8 cellular contexts compared by ENCODE assay signal in genomic region chr6:111057074-111057752, GRCh38. TPM values are rescaled to one million over a fixed set of nuclear protein-coding genes. Genes with fewer than 3 reads are reported as not detected.
A peak's percentile ranks its signal among the peaks of the same experiment; 100 is the strongest.
DNase-seq lines count a peak whose midpoint lies in the region; ATAC-seq and TF ChIP-seq lines count a peak whose summit lies in the region.

No MANE protein-coding gene starts in this region.

- no peak overlapping the region for H2AFZ ChIP-seq in Karpas-422 (ENCODE audit: low read length)

- H3K4me3 ChIP-seq in AG10803 (ENCODE audit: low read length) (no peak overlapping the region), Karpas-422 (ENCODE audit: low read length) (no peak overlapping the region), dorsolateral prefrontal cortex (no peak overlapping the region)

- H3K27me3 ChIP-seq in Karpas-422 (ENCODE audit: low read length) (no peaks in the 10 kb centered on the region), dorsolateral prefrontal cortex (peaks cover 0 to 10% (median 0%) of the 10 kb centered on the region in 45 donors)

- DNase-seq in AG10803 (ENCODE audit: low read depth) = peak; percentile 47
- DNase-seq in Karpas-422 = peak; percentile 83
- DNase-seq in RPMI8226 = peak; percentile 63
- DNase-seq in dorsolateral prefrontal cortex = peak in 2 of 10 donors; percentile 16 to 28
- peak; percentile 59 for DNase-seq in myocyte (ENCODE audit: low read depth)
- no peak for DNase-seq in stimulated activated CD4-positive, alpha-beta T cell treated with anti-CD3 and anti-CD28 coated beads, Interleukin-4, amount 100 ng/mL, for 4 hours

- H4K20me1 ChIP-seq in Karpas-422 (ENCODE audit: insufficient read depth, low read depth, low read length) = no peaks in the 10 kb centered on the region

- H3K4me1 ChIP-seq in Karpas-422 (ENCODE audit: low read length) = no peaks in the 10 kb centered on the region

- H3K9ac ChIP-seq in Karpas-422 (ENCODE audit: low read length) = no peak overlapping the region

- intact Hi-C loops in dorsolateral prefrontal cortex (cut with DNase I) = no loop called here

- H3K4me2 ChIP-seq in Karpas-422 (ENCODE audit: low read depth, low read length, poor library complexity, severe bottlenecking) = no peak overlapping the region

- no peaks in the 10 kb centered on the region for H3K9me2 ChIP-seq in Karpas-422 (replicated peaks; ENCODE audit: insufficient read depth, low read length)

- no peaks in the 10 kb centered on the region for H3K79me2 ChIP-seq in Karpas-422 (ENCODE audit: low read length)

- no peaks in the 10 kb centered on the region for H3K36me3 ChIP-seq in Karpas-422 (ENCODE audit: insufficient read depth, low read length)

- H3K27ac ChIP-seq in Karpas-422 (ENCODE audit: low read length) (no peak overlapping the region), dorsolateral prefrontal cortex (no peak overlapping the region)

- ATAC-seq in GM21390 (IDR thresholded peaks at IDR 0.05; ENCODE audit: unreplicated experiment) = no peak

- TF ChIP-seq CTCF in AG10803 (conservative IDR thresholded peaks at IDR 0.05; ENCODE audit: low read length) (peak; percentile 84), GM12872 (IDR thresholded peaks at IDR 0.05; ENCODE audit: insufficient read depth, low read depth, low read length) (peak; percentile 85), dorsolateral prefrontal cortex (IDR thresholded peaks at IDR 0.05 in 54 of 56, conservative IDR thresholded peaks at IDR 0.05 in 2 of 56; ENCODE audit: low read depth in 1 of 56, partially characterized antibody in 56 of 56) (peak; percentile 26 to 70 (median 56))

- no peaks in the 10 kb centered on the region for H3K9me3 ChIP-seq in Karpas-422 (ENCODE audit: low read length)

RNA-seq across cellular contexts. Expression of gene SLC16A10, which starts 30.1 kb away (rescaled TPM):
- total RNA-seq in Karpas-422 (2014; rRNA removed; shearing (Covaris generic); ENCODE audit: low replicate concordance) = 0.37 and 1.6 TPM in 2 replicates
- total RNA-seq in dorsolateral prefrontal cortex (10 to 100 TPM in 108 of 120 experiments, 1 to 10 TPM in 12; 5.6 to 28.1 (median 13.5) TPM), myocyte (1.9 and 5.7 TPM in 2 replicates)
- 0.25 TPM for polyA plus RNA-seq in myocyte (2012)

Comparison
In these comparisons a context has a peak if more than half of its experiments do, and no peak if none do; other contexts are left out.
1. DNase-seq: peak in AG10803 (single experiment), Karpas-422 (single experiment), RPMI8226 (single experiment) and myocyte (single experiment); none in stimulated activated CD4-positive, alpha-beta T cell treated with anti-CD3 and anti-CD28 coated beads, Interleukin-4, amount 100 ng/mL, for 4 hours (0 of 2).
2. Peak in every context shown above with its lines, with median percentiles within 50 percentile points of each other: CTCF ChIP-seq.